ENCODE assay signal across 10 cellular contexts in genomic region chr6:98384766-98385165, GRCh38.
"Had no signal": no experiment of that assay in that cellular context is flagged by ENCODE, and none has a peak within 500 bp of the region (broad histone marks: within the 10 kb centered on the region; RNA-seq: fewer than 3 reads in every experiment).

No MANE protein-coding gene starts in this region.

- H3K27ac ChIP-seq: prostate gland, right lobe of liver had no signal

- H3K4me3 Mint-ChIP-seq: activated CD4-positive, alpha-beta memory T cell treated with anti-CD3 and anti-CD28 coated beads, Interleukin-2, amount 10 ng/mL, durations not matched to agents 7 days and 5 days; T-cell had no signal

- H3K27me3 ChIP-seq: right lobe of liver had no signal

- H3K4me1 Mint-ChIP-seq: activated CD4-positive, alpha-beta memory T cell treated with anti-CD3 and anti-CD28 coated beads, Interleukin-2, amount 10 ng/mL, durations not matched to agents 7 days and 5 days; T-cell had no signal

- H3K27ac Mint-ChIP-seq: activated CD4-positive, alpha-beta memory T cell treated with anti-CD3 and anti-CD28 coated beads, Interleukin-2, amount 10 ng/mL, durations not matched to agents 7 days and 5 days; T-cell had no signal

- H3K4me1 ChIP-seq: prostate gland, right lobe of liver had no signal

- H3K27me3 Mint-ChIP-seq: activated CD4-positive, alpha-beta memory T cell treated with anti-CD3 and anti-CD28 coated beads, Interleukin-2, amount 10 ng/mL, durations not matched to agents 7 days and 5 days; T-cell had no signal

- H3K36me3 ChIP-seq: prostate gland, right lobe of liver had no signal

- H3K36me3 Mint-ChIP-seq: T-cell had no signal

- ATAC-seq: right lobe of liver; stimulated activated naive CD8-positive, alpha-beta T cell treated with anti-CD3 and anti-CD28 coated beads, Interleukin-15, Interleukin-2, amounts not matched to agents 100 U/mL and 50 U/mL, for 24 hours; T-cell had no signal

- H3K9me3 Mint-ChIP-seq: activated CD4-positive, alpha-beta memory T cell treated with anti-CD3 and anti-CD28 coated beads, Interleukin-2, amount 10 ng/mL, durations not matched to agents 7 days and 5 days had no signal

- H3K4me3 ChIP-seq: prostate gland, right lobe of liver had no signal

- H3K9me3 ChIP-seq: prostate gland, right lobe of liver had no signal

- DNase-seq: activated CD4-positive, alpha-beta memory T cell treated with anti-CD3 and anti-CD28 coated beads, Interleukin-2, amount 10 ng/mL, durations not matched to agents 7 days and 5 days; central memory CD4-positive, alpha-beta T cell; cortex of kidney; effector memory CD4-positive, alpha-beta T cell; right lobe of liver; stimulated activated CD4-positive, alpha-beta T cell treated with anti-CD3 and anti-CD28 coated beads, Interleukin-2, amount 100 ng/mL, for 24 hours; stimulated activated naive CD8-positive, alpha-beta T cell treated with anti-CD3 and anti-CD28 coated beads, Interleukin-15, Interleukin-2, amounts not matched to agents 100 U/mL and 50 U/mL, for 24 hours; T-cell; T1000 had no signal
